ENCODE assay signal across 1 cellular context in the genomic region with DNA sequence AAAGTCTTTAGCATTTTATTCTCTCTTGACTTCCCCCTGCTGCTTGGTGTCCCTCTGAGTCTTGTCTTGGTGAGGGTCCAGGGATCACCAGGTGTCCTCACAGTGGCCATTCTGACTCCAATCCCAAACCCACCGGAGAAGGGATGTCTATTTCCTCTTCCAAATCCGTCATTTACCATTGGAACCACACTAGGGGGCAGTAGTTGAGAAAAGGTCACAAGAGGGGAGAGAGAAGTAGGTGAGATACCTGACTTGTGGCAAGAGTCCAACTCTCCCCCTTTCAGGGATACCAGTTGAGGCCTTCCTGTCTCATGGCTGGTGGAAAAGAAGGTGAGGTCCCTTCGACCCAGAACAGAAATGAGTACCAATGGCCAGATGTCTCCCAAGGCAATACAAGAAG. TPM values are rescaled to one million over a fixed set of nuclear protein-coding genes. Genes with fewer than 3 reads are reported as not detected.
"Had no signal": no experiment of that assay in that cellular context is flagged by ENCODE, and none has a peak within 500 bp of the region (broad histone marks: within the 10 kb centered on the region; RNA-seq: fewer than 3 reads in every experiment).

No MANE protein-coding gene starts in this region.

RNA-seq across cellular contexts. Expression of a gene that starts 21.9 kb away (rescaled TPM):
- total RNA-seq: G401 had no signal
